9 cellular contexts compared by ENCODE assay signal in the genomic region with DNA sequence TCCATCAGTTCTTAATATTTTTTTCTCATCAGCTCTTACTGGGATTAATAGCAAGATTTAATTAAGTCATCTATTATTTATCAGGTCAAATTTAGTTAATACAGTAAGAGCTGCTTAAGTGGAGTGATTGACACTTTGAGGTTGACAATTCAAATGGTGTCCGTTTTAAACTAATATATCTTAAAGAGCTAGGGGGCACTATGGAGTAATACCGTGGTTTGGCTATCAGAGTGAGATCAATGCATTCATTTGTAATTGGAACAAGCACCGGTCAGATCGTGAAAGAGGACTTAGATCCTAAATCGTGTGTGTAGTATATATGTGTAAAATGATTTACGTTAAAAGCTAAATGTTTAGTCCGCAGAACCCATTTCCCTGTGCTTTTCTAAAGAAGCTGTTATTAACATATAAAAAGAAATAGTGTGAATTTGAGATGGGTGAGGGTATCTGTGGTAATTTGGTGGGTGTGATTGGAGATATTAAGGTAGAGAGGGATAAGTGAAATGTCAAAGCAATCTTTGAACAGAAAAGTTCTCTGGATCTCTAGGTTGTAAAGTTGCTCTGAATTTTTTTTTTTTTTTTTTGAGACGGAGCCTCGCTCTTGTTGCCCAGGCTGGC.
DNase-seq lines count a peak whose midpoint lies in the region; ATAC-seq, FAIRE-seq and TF ChIP-seq lines count a peak whose summit lies in the region.
"Had no signal": no experiment of that assay in that cellular context is flagged by ENCODE, and none has a peak within 500 bp of the region (broad histone marks: within the 10 kb centered on the region; RNA-seq: fewer than 3 reads in every experiment).

No MANE protein-coding gene starts in this region.

- H3K27me3 ChIP-seq in BLaER1 treated with 17β-estradiol and CSF1 and Interleukin-3, amounts not matched to agents 10 nM and 100 nM = no peaks in the 10 kb centered on the region
- H3K27me3 ChIP-seq: SJSA1 had no signal

- no peaks in the 10 kb centered on the region for H3K36me3 ChIP-seq in BLaER1 treated with 17β-estradiol and CSF1 and Interleukin-3, amounts not matched to agents 10 nM and 100 nM

- H3K4me1 ChIP-seq in BLaER1 treated with 17β-estradiol and CSF1 and Interleukin-3, amounts not matched to agents 10 nM and 100 nM = peaks cover 15 to 39% (median 26%) of the 10 kb centered on the region in 10 experiments

- ATAC-seq in activated CD4-positive, CD25-positive, alpha-beta regulatory T cell treated with anti-CD3 and anti-CD28 coated beads, Interleukin-2, amount 50 U/mL, for 24 hours = no peak
- no peak for ATAC-seq in GM21381 (IDR thresholded peaks at IDR 0.05; ENCODE audit: unreplicated experiment)

- no peaks in the 10 kb centered on the region for H3K9me3 ChIP-seq in BLaER1 treated with 17β-estradiol and CSF1 and Interleukin-3, amounts not matched to agents 10 nM and 100 nM (replicated peaks in 1 of 11)
- H3K9me3 ChIP-seq: SJSA1 had no signal

- peak overlapping the region in 5 of 10 experiments; percentile 78 to 97 (median 93); a peak in 7 of 20 replicates for H3K4me3 ChIP-seq in BLaER1 treated with 17β-estradiol and CSF1 and Interleukin-3, amounts not matched to agents 10 nM and 100 nM
- peak overlapping the region; percentile 90 for H3K4me3 ChIP-seq in astrocyte of the spinal cord (ENCODE audit: low read depth, low read length)

- TF ChIP-seq CTCF in GM20000 (IDR thresholded peaks at IDR 0.05; ENCODE audit: extremely low read depth, missing control alignments) (no peak), astrocyte of the spinal cord (IDR thresholded peaks at IDR 0.05; ENCODE audit: low read depth, low read length) (peak; percentile 45)

- no peak overlapping the region for H3K27ac ChIP-seq in BLaER1 treated with 17β-estradiol and CSF1 and Interleukin-3, amounts not matched to agents 10 nM and 100 nM
- H3K27ac ChIP-seq: SJSA1 had no signal

- in situ Hi-C loops in astrocyte of the spinal cord (cut with HindIII; ENCODE audit: low sequenced_read_pairs) = no loop called here

- DNase-seq in GM20000 (ENCODE audit: low spot score) = peak; percentile 53
- DNase-seq in NCI-H526 (lab: John Stamatoyannopoulos, UW) = peak; percentile 59 to 91
- DNase-seq in astrocyte of the spinal cord (ENCODE audit: low read depth, low spot score) = peak; percentile 57
- DNase-seq in superior temporal gyrus (ENCODE audit: extremely low spot score) = peak; percentile 94

- peaks cover 20 to 57% (median 38%) of the 10 kb centered on the region in 11 experiments; a peak in 20 of 22 replicates for H4K20me1 ChIP-seq in BLaER1 treated with 17β-estradiol and CSF1 and Interleukin-3, amounts not matched to agents 10 nM and 100 nM

- H3K9ac ChIP-seq in BLaER1 treated with 17β-estradiol and CSF1 and Interleukin-3, amounts not matched to agents 10 nM and 100 nM = no peak overlapping the region; a peak in 1 of 22 replicates

- FAIRE-seq in islet of Langerhans (lab: Jason Lieb, UNC) = peak; percentile 100

- H3K4me2 ChIP-seq in BLaER1 treated with 17β-estradiol and CSF1 and Interleukin-3, amounts not matched to agents 10 nM and 100 nM = peak overlapping the region; percentile 86 to 99 (median 94)
